ENCODE assay signal across 24 cellular contexts in the genomic region with DNA sequence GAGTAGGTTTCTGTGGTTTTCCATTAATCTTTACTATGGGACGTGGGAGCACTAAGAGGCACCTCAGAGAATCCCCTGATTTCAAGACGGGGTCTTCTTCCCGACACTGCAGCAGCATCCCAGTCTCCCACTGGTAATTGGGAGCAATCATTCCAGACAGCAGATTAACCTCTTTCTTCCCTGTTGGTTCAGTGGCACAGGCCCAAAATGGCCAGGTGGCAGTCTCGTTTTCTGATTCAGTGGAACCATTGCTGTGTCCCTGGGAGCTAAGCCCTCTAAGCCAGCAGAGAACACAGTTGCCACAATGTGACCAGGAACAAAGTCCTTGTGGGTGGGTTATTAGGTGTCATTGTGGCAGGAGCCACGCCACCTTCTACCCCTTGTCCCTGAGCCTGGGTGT.
A peak's percentile ranks its signal among the peaks of the same experiment; 100 is the strongest.
DNase-seq lines count a peak whose midpoint lies in the region; ATAC-seq, FAIRE-seq and TF ChIP-seq lines count a peak whose summit lies in the region.
"Had no signal": no experiment of that assay in that cellular context is flagged by ENCODE, and none has a peak within 500 bp of the region (broad histone marks: within the 10 kb centered on the region; RNA-seq: fewer than 3 reads in every experiment).

No MANE protein-coding gene starts in this region.

- no peaks in the 10 kb centered on the region for H3K36me3 Mint-ChIP-seq in activated naive CD8-positive, alpha-beta T cell treated with anti-CD3 and anti-CD28 coated beads, Interleukin-2, amount 10 ng/mL, durations not matched to agents 7 days and 5 days
- no peaks in the 10 kb centered on the region for H3K36me3 Mint-ChIP-seq in activated naive CD8-positive, alpha-beta T cell treated with anti-CD3 and anti-CD28 coated beads for 36 hours
- no peaks in the 10 kb centered on the region for H3K36me3 Mint-ChIP-seq in endothelial cell (ENCODE audit: low read depth, unreplicated experiment)

- H3K27ac ChIP-seq in kidney (ENCODE audit: low read depth in 2 of 2, low read length in 2 of 2) (no peak overlapping the region), suprapubic skin (no peak overlapping the region)
- H3K27ac ChIP-seq: A549, GM23248, SJCRH30 had no signal

- ATAC-seq in activated naive CD8-positive, alpha-beta T cell treated with anti-CD3 and anti-CD28 coated beads, Interleukin-2, amount 10 ng/mL, durations not matched to agents 7 days and 5 days (ENCODE audit: low read depth) = no peak
- ATAC-seq in GM18873 (IDR thresholded peaks at IDR 0.05; ENCODE audit: low FRiP score, unreplicated experiment) (no peak), esophagus mucosa (no peak)

- FAIRE-seq in kidney (lab: Jason Lieb, UNC) = no peak
- FAIRE-seq: A549, RCC 7860 had no signal

- H3K9me3 ChIP-seq in kidney (ENCODE audit: control insufficient read depth in 1 of 2, low read length in 2 of 2) (no peaks in the 10 kb centered on the region), suprapubic skin (no peaks in the 10 kb centered on the region)
- H3K9me3 ChIP-seq: A549, BE2C, SJCRH30 had no signal

- no peak for TF ChIP-seq EP300 in suprapubic skin (IDR thresholded peaks at IDR 0.05)

- no peak overlapping the region for H3K27ac Mint-ChIP-seq in activated naive CD8-positive, alpha-beta T cell treated with anti-CD3 and anti-CD28 coated beads, Interleukin-2, amount 10 ng/mL, durations not matched to agents 7 days and 5 days
- H3K27ac Mint-ChIP-seq in activated naive CD8-positive, alpha-beta T cell treated with anti-CD3 and anti-CD28 coated beads for 36 hours = no peak overlapping the region
- H3K27ac Mint-ChIP-seq in endothelial cell (ENCODE audit: unreplicated experiment) = no peak overlapping the region
- H3K27ac Mint-ChIP-seq: H9, HFFc6 had no signal

- WGBS in suprapubic skin = 88% methylated on average over 5 of the region's 5 CpGs

- POLR2A ChIA-PET in activated naive CD8-positive, alpha-beta T cell treated with anti-CD3 and anti-CD28 coated beads, Interleukin-2, amount 10 ng/mL, durations not matched to agents 7 days and 5 days (lab: Charles Lee) = no interaction called here

- peaks cover 11% of the 10 kb centered on the region for H3K27me3 ChIP-seq in suprapubic skin
- H3K27me3 ChIP-seq: BE2C, SJCRH30 had no signal

- TF ChIP-seq CTCF in kidney (IDR thresholded peaks at IDR 0.05; ENCODE audit: borderline replicate concordance, extremely low read depth, insufficient read depth) (no peak), suprapubic skin (IDR thresholded peaks at IDR 0.05) (no peak), endothelial cell (IDR thresholded peaks at IDR 0.05; ENCODE audit: unreplicated experiment) (no peak)

- H3K9me3 Mint-ChIP-seq in activated naive CD8-positive, alpha-beta T cell treated with anti-CD3 and anti-CD28 coated beads, Interleukin-2, amount 10 ng/mL, durations not matched to agents 7 days and 5 days = no peaks in the 10 kb centered on the region
- no peaks in the 10 kb centered on the region for H3K9me3 Mint-ChIP-seq in activated naive CD8-positive, alpha-beta T cell treated with anti-CD3 and anti-CD28 coated beads for 36 hours
- no peaks in the 10 kb centered on the region for H3K9me3 Mint-ChIP-seq in endothelial cell (ENCODE audit: unreplicated experiment)
- H3K9me3 Mint-ChIP-seq: H9, HFFc6 had no signal

- H3K4me3 Mint-ChIP-seq in activated naive CD8-positive, alpha-beta T cell treated with anti-CD3 and anti-CD28 coated beads, Interleukin-2, amount 10 ng/mL, durations not matched to agents 7 days and 5 days = no peak overlapping the region
- H3K4me3 Mint-ChIP-seq in activated naive CD8-positive, alpha-beta T cell treated with anti-CD3 and anti-CD28 coated beads for 36 hours = no peak overlapping the region
- no peak overlapping the region for H3K4me3 Mint-ChIP-seq in endothelial cell (ENCODE audit: unreplicated experiment)
- H3K4me3 Mint-ChIP-seq: H9, HFFc6 had no signal

- peak; percentile 10 for DNase-seq in activated naive CD8-positive, alpha-beta T cell treated with anti-CD3 and anti-CD28 coated beads, Interleukin-2, amount 10 ng/mL, durations not matched to agents 7 days and 5 days
- no peak for DNase-seq in activated naive CD8-positive, alpha-beta T cell treated with anti-CD3 and anti-CD28 coated beads for 36 hours
- peak; percentile 48 for DNase-seq in NCI-H69 (lab: John Stamatoyannopoulos, UW)
- peak; percentile 11 for DNase-seq in kidney
- DNase-seq in suprapubic skin (ENCODE audit: low spot score in 2 of 2) = peak; percentile 20 to 48
- DNase-seq in endothelial cell (ENCODE audit: low spot score) = no peak
- DNase-seq: BE2C, DND-41, GM23248, H9, HFFc6, KBM-7, MM.1S, NCI-H1048, NCI-H1417 treated with DMSO at 0.1 percent for 48 hours, NCI-H2029, NCI-H226, NCI-H510A treated with DMSO at 0.1 percent for 48 hours, NCI-H774, SJCRH30 had no signal

- H3K4me3 ChIP-seq in kidney (ENCODE audit: low read length in 2 of 2) (no peak overlapping the region), suprapubic skin (no peak overlapping the region)
- H3K4me3 ChIP-seq: A549, GM23248, SJCRH30 had no signal

- TF ChIP-seq POLR2A in suprapubic skin (IDR thresholded peaks at IDR 0.05) = no peak

- H3K4me1 ChIP-seq in kidney (ENCODE audit: control insufficient read depth in 1 of 2, insufficient read depth in 1 of 2, low read depth in 1 of 2, low read length in 2 of 2) (no peaks in the 10 kb centered on the region), suprapubic skin (peaks cover 20% of the 10 kb centered on the region)
- H3K4me1 ChIP-seq: A549, BE2C had no signal

- H3K36me3 ChIP-seq in kidney (ENCODE audit: control insufficient read depth in 1 of 2, insufficient read depth in 2 of 2, low read length in 2 of 2) (no peaks in the 10 kb centered on the region), suprapubic skin (no peaks in the 10 kb centered on the region)
- H3K36me3 ChIP-seq: BE2C, SJCRH30 had no signal

- H3K27me3 Mint-ChIP-seq in activated naive CD8-positive, alpha-beta T cell treated with anti-CD3 and anti-CD28 coated beads, Interleukin-2, amount 10 ng/mL, durations not matched to agents 7 days and 5 days = peaks cover 3% of the 10 kb centered on the region
- H3K27me3 Mint-ChIP-seq in activated naive CD8-positive, alpha-beta T cell treated with anti-CD3 and anti-CD28 coated beads for 36 hours = peaks cover 28% of the 10 kb centered on the region
- H3K27me3 Mint-ChIP-seq in endothelial cell (ENCODE audit: unreplicated experiment) = no peaks in the 10 kb centered on the region

- H3K4me1 Mint-ChIP-seq in activated naive CD8-positive, alpha-beta T cell treated with anti-CD3 and anti-CD28 coated beads, Interleukin-2, amount 10 ng/mL, durations not matched to agents 7 days and 5 days = peaks cover 2% of the 10 kb centered on the region
- H3K4me1 Mint-ChIP-seq in activated naive CD8-positive, alpha-beta T cell treated with anti-CD3 and anti-CD28 coated beads for 36 hours = no peaks in the 10 kb centered on the region
- no peaks in the 10 kb centered on the region for H3K4me1 Mint-ChIP-seq in endothelial cell (ENCODE audit: unreplicated experiment)

- intact Hi-C loops in kidney (cut with DNase I) = no loop called here

- H3K9ac ChIP-seq in kidney (ENCODE audit: low read length in 2 of 2) = no peak overlapping the region
- H3K9ac ChIP-seq: GM23248 had no signal

Comparison
In these comparisons a context has a peak if more than half of its experiments do, and no peak if none do; other contexts are left out.
1. DNase-seq: peak in activated naive CD8-positive, alpha-beta T cell treated with anti-CD3 and anti-CD28 coated beads, Interleukin-2, amount 10 ng/mL, durations not matched to agents 7 days and 5 days (single experiment), NCI-H69 (single experiment), kidney (single experiment) and suprapubic skin (2 of 2); none in activated naive CD8-positive, alpha-beta T cell treated with anti-CD3 and anti-CD28 coated beads for 36 hours (single experiment) and endothelial cell (single experiment).